In the genomic region with DNA sequence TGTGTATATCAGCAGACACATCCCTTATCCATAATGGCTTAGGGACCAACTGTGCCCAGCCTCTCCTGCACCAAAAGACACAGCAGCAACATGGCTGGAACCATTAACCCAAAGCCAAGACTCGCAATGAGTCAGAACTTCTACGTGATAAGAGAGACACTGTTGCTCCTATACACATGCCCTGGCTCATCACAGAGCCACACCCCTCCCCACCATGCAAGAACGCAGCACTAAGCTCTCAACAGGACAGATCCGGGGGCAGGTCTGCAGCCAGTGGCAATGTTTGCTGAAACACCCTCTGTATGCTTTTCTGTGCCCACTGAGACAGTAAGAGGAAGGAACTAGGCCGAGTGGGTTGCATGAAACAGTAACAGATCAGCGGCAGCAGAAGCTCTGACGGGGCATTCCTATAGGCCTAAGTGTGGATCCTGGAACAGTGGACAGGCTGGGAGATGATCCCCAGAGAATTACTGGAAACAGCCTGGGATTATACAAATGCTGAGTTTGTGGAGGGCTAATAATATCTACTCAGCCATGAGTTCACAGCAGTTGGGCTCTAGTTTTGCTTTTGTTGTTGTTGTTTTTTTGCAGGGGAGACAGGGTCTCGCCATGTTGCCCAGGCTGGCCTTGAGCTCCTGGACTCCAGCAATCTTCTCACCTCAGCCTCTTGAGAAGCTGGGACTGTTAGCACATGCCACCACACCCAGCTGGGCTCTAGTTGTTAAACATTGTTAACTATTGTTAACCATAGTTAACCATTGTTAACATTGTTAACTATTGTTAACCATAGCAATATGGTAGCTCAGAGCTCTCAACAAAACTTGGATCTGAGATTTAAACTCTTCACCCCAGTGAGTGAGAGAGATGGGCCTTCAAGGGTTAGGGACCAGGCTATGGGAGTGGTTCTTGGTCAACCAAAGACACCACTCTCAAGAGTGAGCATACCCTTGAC, we compare ENCODE assay signal across 1 cellular context.
TF ChIP-seq lines count a peak whose summit lies in the region.

No MANE protein-coding gene starts in this region.

TF ChIP-seq in HEK293, 187 proteins besides CTCF, POLR2A, EP300 and RAD21 (continued from another document):
- TF ChIP-seq ZFHX2 (tag by site-specific recombination; conservative IDR thresholded peaks at IDR 0.05) (0 out of 2 replicates have a peak, but pooled peaks have one; percentile 17), SP3 (tag by site-specific recombination; IDR thresholded peaks at IDR 0.05) (no peak), REST (tag by site-specific recombination; IDR thresholded peaks at IDR 0.05) (no peak)
